ENCODE assay signal across 20 cellular contexts in the genomic region with DNA sequence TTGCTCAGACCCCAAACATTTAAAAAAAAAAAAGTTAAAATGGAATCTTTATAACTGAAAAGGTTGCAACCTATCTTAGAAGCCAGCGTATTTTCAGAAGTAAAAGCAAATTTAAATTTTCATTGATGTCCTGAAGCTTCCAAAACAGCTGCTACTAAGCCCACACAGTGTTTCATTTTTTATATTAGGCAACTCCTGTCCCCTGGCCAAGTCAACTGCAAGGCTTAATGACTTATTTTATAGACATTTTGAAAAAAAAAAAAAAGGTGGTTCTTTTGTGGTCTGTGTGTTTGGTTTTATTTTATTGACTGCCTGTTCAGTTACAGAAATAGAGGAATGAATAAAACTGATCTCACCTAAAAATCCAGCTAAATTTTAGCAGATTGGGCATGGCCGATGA. TPM values are rescaled to one million over a fixed set of nuclear protein-coding genes. Genes with fewer than 3 reads are reported as not detected.
DNase-seq lines count a peak whose midpoint lies in the region; ATAC-seq, FAIRE-seq and TF ChIP-seq lines count a peak whose summit lies in the region.
"Had no signal": no experiment of that assay in that cellular context is flagged by ENCODE, and none has a peak within 500 bp of the region (broad histone marks: within the 10 kb centered on the region; RNA-seq: fewer than 3 reads in every experiment).

No MANE protein-coding gene starts in this region.

- CTCF ChIA-PET in CD8-positive, alpha-beta T cell (lab: Charles Lee), result no interaction called here

- no peaks in the 10 kb centered on the region for H3K9me3 Mint-ChIP-seq in stimulated activated effector memory CD8-positive, alpha-beta T cell treated with anti-CD3 and anti-CD28 coated beads, Interleukin-12 subunit alpha, Interleukin-12 subunit beta, amount 100 ng/mL, for 72 hours
- H3K9me3 Mint-ChIP-seq in CD8-positive, alpha-beta T cell, result no peaks in the 10 kb centered on the region
- H3K9me3 Mint-ChIP-seq: CD4-positive, alpha-beta memory T cell had no signal

- H3K4me3 ChIP-seq in Loucy (ENCODE audit: low read length, poor library complexity, severe bottlenecking) (peak overlapping the region; percentile 62), smooth muscle cell (no peak overlapping the region)
- no peak overlapping the region for H3K4me3 ChIP-seq in CD8-positive, alpha-beta T cell (ENCODE audit: low read depth, low read length)
- H3K4me3 ChIP-seq: HAP-1 had no signal

- FAIRE-seq in endometrium (lab: Jason Lieb, UNC), result peak; percentile 91
- FAIRE-seq: D721Med, G401.6, GM12892, GM19239 had no signal

- H3K27ac ChIP-seq in smooth muscle cell (ENCODE audit: low read depth), result no peak overlapping the region
- H3K27ac ChIP-seq in CD8-positive, alpha-beta T cell (ENCODE audit: low read depth, low read length), result no peak overlapping the region
- H3K27ac ChIP-seq: C4-2B had no signal

- peak; percentile 7 for DNase-seq in NOMO-1 treated with DMSO at 0.1 percent for 48 hours (lab: John Stamatoyannopoulos, UW; ENCODE audit: unreplicated experiment)
- DNase-seq in NOMO-1 treated with dmso at 0.1 percent for 144 hours (lab: John Stamatoyannopoulos, UW; ENCODE audit: unreplicated experiment), result no peak
- no peak for DNase-seq in stimulated activated effector memory CD8-positive, alpha-beta T cell treated with anti-CD3 and anti-CD28 coated beads, Interleukin-12 subunit alpha, Interleukin-12 subunit beta, amount 100 ng/mL, for 72 hours (ENCODE audit: low spot score in 2 of 2)
- no peak for DNase-seq in smooth muscle cell (lab: John Stamatoyannopoulos, UW; ENCODE audit: unreplicated experiment)
- DNase-seq in CD8-positive, alpha-beta T cell, result no peak
- DNase-seq: 8988T; CD4-positive, alpha-beta memory T cell; COR-L47; DMS153; DMS79 treated with DMSO at 0.1 percent for 48 hours; EL; GOT3 had no signal

- TF ChIP-seq CTCF in Loucy (conservative IDR thresholded peaks at IDR 0.05; ENCODE audit: low read length), result no peak
- no peak for TF ChIP-seq CTCF in smooth muscle cell (IDR thresholded peaks at IDR 0.05; ENCODE audit: borderline replicate concordance, insufficient read depth, poor library complexity, severe bottlenecking)
- no peak for TF ChIP-seq CTCF in CD8-positive, alpha-beta T cell (IDR thresholded peaks at IDR 0.05)

- H3K4me3 Mint-ChIP-seq in stimulated activated effector memory CD8-positive, alpha-beta T cell treated with anti-CD3 and anti-CD28 coated beads, Interleukin-12 subunit alpha, Interleukin-12 subunit beta, amount 100 ng/mL, for 72 hours, result no peak overlapping the region
- H3K4me3 Mint-ChIP-seq in CD8-positive, alpha-beta T cell, result no peak overlapping the region
- H3K4me3 Mint-ChIP-seq: CD4-positive, alpha-beta memory T cell had no signal

- H3K27me3 Mint-ChIP-seq in CD8-positive, alpha-beta T cell (ENCODE audit: low read depth), result peaks cover 13% of the 10 kb centered on the region

- no peaks in the 10 kb centered on the region for H3K36me3 Mint-ChIP-seq in stimulated activated effector memory CD8-positive, alpha-beta T cell treated with anti-CD3 and anti-CD28 coated beads, Interleukin-12 subunit alpha, Interleukin-12 subunit beta, amount 100 ng/mL, for 72 hours
- H3K36me3 Mint-ChIP-seq in CD8-positive, alpha-beta T cell, result no peaks in the 10 kb centered on the region
- H3K36me3 Mint-ChIP-seq: CD4-positive, alpha-beta memory T cell had no signal

- H3K27ac Mint-ChIP-seq in stimulated activated effector memory CD8-positive, alpha-beta T cell treated with anti-CD3 and anti-CD28 coated beads, Interleukin-12 subunit alpha, Interleukin-12 subunit beta, amount 100 ng/mL, for 72 hours, result no peak overlapping the region
- no peak overlapping the region for H3K27ac Mint-ChIP-seq in CD8-positive, alpha-beta T cell
- H3K27ac Mint-ChIP-seq: CD4-positive, alpha-beta memory T cell had no signal

- H3K27me3 ChIP-seq in Loucy (ENCODE audit: insufficient read depth, low read length, poor library complexity, severe bottlenecking) (no peaks in the 10 kb centered on the region), smooth muscle cell (ENCODE audit: low read depth) (peaks cover 3% of the 10 kb centered on the region)
- H3K27me3 ChIP-seq in CD8-positive, alpha-beta T cell (ENCODE audit: insufficient read depth, low read length), result no peaks in the 10 kb centered on the region

- H3F3A ChIP-seq in Loucy (ENCODE audit: low read depth) (peaks cover 8% of the 10 kb centered on the region; the same call in 1 of the 2 replicates), smooth muscle cell (ENCODE audit: low read depth) (no peaks in the 10 kb centered on the region)

- no peaks in the 10 kb centered on the region for H3K4me1 Mint-ChIP-seq in stimulated activated effector memory CD8-positive, alpha-beta T cell treated with anti-CD3 and anti-CD28 coated beads, Interleukin-12 subunit alpha, Interleukin-12 subunit beta, amount 100 ng/mL, for 72 hours
- H3K4me1 Mint-ChIP-seq in CD8-positive, alpha-beta T cell (ENCODE audit: low read depth), result no peaks in the 10 kb centered on the region
- H3K4me1 Mint-ChIP-seq: CD4-positive, alpha-beta memory T cell had no signal

- 95% methylated on average over 2 of the region's 2 CpGs for WGBS in smooth muscle cell (ENCODE audit: low lambda C conversion rate)

- no peaks in the 10 kb centered on the region for H3K9me2 ChIP-seq in Loucy (replicated peaks; ENCODE audit: low read depth, low read length)

- H3K79me2 ChIP-seq in Loucy (ENCODE audit: insufficient read depth, low read length) (no peaks in the 10 kb centered on the region), smooth muscle cell (ENCODE audit: low read depth) (no peaks in the 10 kb centered on the region)

- H2AFZ ChIP-seq in Loucy (ENCODE audit: low read length), result no peak overlapping the region
- no peak overlapping the region for H2AFZ ChIP-seq in smooth muscle cell (ENCODE audit: low read depth)

- no peak for ATAC-seq in stimulated activated effector memory CD8-positive, alpha-beta T cell treated with anti-CD3 and anti-CD28 coated beads, Interleukin-12 subunit alpha, Interleukin-12 subunit beta, amount 100 ng/mL, for 72 hours
- ATAC-seq in CD8-positive, alpha-beta T cell, result no peak

- H4K20me1 ChIP-seq in Loucy (ENCODE audit: insufficient read depth, low read length, poor library complexity, severe bottlenecking) (no peaks in the 10 kb centered on the region), smooth muscle cell (ENCODE audit: low read depth) (no peaks in the 10 kb centered on the region)

- H3K9me3 ChIP-seq in Loucy (ENCODE audit: insufficient read depth, low read depth, low read length) (no peaks in the 10 kb centered on the region), smooth muscle cell (replicated peaks; ENCODE audit: low read depth) (no peaks in the 10 kb centered on the region)
- H3K9me3 ChIP-seq in CD8-positive, alpha-beta T cell (ENCODE audit: low read length), result no peaks in the 10 kb centered on the region
- H3K9me3 ChIP-seq: HAP-1 had no signal

- intact Hi-C loops in CD8-positive, alpha-beta T cell (cut with DNase I, micrococcal nuclease), result no loop called here

- H3K4me1 ChIP-seq in Loucy (ENCODE audit: insufficient read depth, low read length, poor library complexity, severe bottlenecking) (peaks cover 67% of the 10 kb centered on the region), smooth muscle cell (ENCODE audit: low read depth) (no peaks in the 10 kb centered on the region)
- H3K4me1 ChIP-seq in CD8-positive, alpha-beta T cell (ENCODE audit: insufficient read depth, low read length), result no peaks in the 10 kb centered on the region
- H3K4me1 ChIP-seq: HAP-1 had no signal

- H3K4me2 ChIP-seq in Loucy (ENCODE audit: low read depth, low read length, poor library complexity, severe bottlenecking) (peak overlapping the region; percentile 77), smooth muscle cell (no peak overlapping the region)

- POLR2A ChIA-PET in CD8-positive, alpha-beta T cell (lab: Charles Lee), result no interaction called here

- H3K9ac ChIP-seq in Loucy (ENCODE audit: low read depth, low read length, poor library complexity, severe bottlenecking) (peak overlapping the region; percentile 56), smooth muscle cell (ENCODE audit: low read depth) (no peak overlapping the region)

- no peaks in the 10 kb centered on the region for H3K36me3 ChIP-seq in Loucy (ENCODE audit: insufficient read depth, low read length)
- no peaks in the 10 kb centered on the region for H3K36me3 ChIP-seq in smooth muscle cell (ENCODE audit: low read depth)
- H3K36me3 ChIP-seq in CD8-positive, alpha-beta T cell (ENCODE audit: insufficient read depth, low read length), result no peaks in the 10 kb centered on the region
- H3K36me3 ChIP-seq: HAP-1 had no signal

RNA-seq across cellular contexts. Expression of a gene that starts 13.0 kb away (rescaled TPM):
- 0.72 TPM in 1 of 2 replicates, not detected in the other for total RNA-seq in smooth muscle cell
- polyA plus RNA-seq in smooth muscle cell, result not detected in 2 replicates
- total RNA-seq in CD8-positive, alpha-beta T cell, result not detected
- total RNA-seq: CD4-positive, alpha-beta memory T cell had no signal
- polyA plus RNA-seq: CD4-positive, alpha-beta memory T cell had no signal

RNA-seq across cellular contexts. Expression of a gene that starts 13.1 kb away (rescaled TPM):
- 21.5 and 26.0 TPM in 2 replicates for total RNA-seq in smooth muscle cell
- polyA plus RNA-seq in smooth muscle cell, result 12.0 and 12.3 TPM in 2 replicates
- 10 to 100 TPM; 34.1 to 39.7 TPM for total RNA-seq in CD8-positive, alpha-beta T cell

RNA-seq across cellular contexts. Expression of a gene that starts 48.2 kb away (rescaled TPM):
- 35.4 and 49.4 TPM in 2 replicates for total RNA-seq in smooth muscle cell
- 96.9 and 101 TPM in 2 replicates for polyA plus RNA-seq in smooth muscle cell
- 10 to 100 TPM; 32.9 to 33.2 TPM for total RNA-seq in CD8-positive, alpha-beta T cell
